Comparison of ENCODE assay signal across 1 cellular context in the genomic region with DNA sequence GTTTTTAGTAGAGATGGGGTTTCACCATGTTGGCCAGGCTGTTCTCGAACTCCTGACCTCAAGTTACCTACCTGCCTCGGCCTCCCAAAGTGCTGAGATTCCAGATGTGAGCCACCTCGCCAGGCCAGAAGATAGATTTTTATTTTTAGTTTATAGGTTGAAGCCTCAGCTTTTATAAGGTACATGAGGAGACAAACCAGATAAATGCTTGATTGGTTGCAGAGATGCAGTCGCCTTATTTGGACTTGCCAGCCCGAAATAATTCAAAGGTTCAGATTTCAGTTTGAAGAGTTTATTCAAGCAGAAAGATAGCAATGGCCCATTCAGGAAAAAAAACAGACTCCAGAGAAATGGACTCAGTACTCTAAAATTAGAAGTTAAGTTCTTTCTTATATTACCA.
TF ChIP-seq lines count a peak whose summit lies in the region.

No MANE protein-coding gene starts in this region.

TF ChIP-seq in WTC11, 78 proteins besides CTCF, POLR2A, EP300 and RAD21 (continued from another document):
- TF ChIP-seq, protein P1, sequence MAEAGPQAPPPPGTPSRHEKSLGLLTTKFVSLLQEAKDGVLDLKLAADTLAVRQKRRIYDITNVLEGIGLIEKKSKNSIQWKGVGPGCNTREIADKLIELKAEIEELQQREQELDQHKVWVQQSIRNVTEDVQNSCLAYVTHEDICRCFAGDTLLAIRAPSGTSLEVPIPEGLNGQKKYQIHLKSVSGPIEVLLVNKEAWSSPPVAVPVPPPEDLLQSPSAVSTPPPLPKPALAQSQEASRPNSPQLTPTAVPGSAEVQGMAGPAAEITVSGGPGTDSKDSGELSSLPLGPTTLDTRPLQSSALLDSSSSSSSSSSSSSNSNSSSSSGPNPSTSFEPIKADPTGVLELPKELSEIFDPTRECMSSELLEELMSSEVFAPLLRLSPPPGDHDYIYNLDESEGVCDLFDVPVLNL (CRISPR knock-in tag; IDR thresholded peaks at IDR 0.05; ENCODE audit: borderline replicate concordance, low read depth), result no peak
- TF ChIP-seq CBFB (CRISPR knock-in tag; IDR thresholded peaks at IDR 0.05; ENCODE audit: low read depth) (no peak), FOXJ3 (CRISPR knock-in tag; IDR thresholded peaks at IDR 0.05; ENCODE audit: borderline replicate concordance) (no peak), FOXP1 (CRISPR knock-in tag; IDR thresholded peaks at IDR 0.05; ENCODE audit: borderline replicate concordance) (no peak), ZBTB21 (CRISPR knock-in tag; IDR thresholded peaks at IDR 0.05; ENCODE audit: borderline replicate concordance) (no peak), ZNF396 (CRISPR knock-in tag; IDR thresholded peaks at IDR 0.05; ENCODE audit: borderline replicate concordance) (no peak), MXD4 (CRISPR knock-in tag; IDR thresholded peaks at IDR 0.05; ENCODE audit: borderline replicate concordance) (no peak), OVOL2 (CRISPR knock-in tag; IDR thresholded peaks at IDR 0.05; ENCODE audit: borderline replicate concordance) (no peak)
- TF ChIP-seq, protein P2, sequence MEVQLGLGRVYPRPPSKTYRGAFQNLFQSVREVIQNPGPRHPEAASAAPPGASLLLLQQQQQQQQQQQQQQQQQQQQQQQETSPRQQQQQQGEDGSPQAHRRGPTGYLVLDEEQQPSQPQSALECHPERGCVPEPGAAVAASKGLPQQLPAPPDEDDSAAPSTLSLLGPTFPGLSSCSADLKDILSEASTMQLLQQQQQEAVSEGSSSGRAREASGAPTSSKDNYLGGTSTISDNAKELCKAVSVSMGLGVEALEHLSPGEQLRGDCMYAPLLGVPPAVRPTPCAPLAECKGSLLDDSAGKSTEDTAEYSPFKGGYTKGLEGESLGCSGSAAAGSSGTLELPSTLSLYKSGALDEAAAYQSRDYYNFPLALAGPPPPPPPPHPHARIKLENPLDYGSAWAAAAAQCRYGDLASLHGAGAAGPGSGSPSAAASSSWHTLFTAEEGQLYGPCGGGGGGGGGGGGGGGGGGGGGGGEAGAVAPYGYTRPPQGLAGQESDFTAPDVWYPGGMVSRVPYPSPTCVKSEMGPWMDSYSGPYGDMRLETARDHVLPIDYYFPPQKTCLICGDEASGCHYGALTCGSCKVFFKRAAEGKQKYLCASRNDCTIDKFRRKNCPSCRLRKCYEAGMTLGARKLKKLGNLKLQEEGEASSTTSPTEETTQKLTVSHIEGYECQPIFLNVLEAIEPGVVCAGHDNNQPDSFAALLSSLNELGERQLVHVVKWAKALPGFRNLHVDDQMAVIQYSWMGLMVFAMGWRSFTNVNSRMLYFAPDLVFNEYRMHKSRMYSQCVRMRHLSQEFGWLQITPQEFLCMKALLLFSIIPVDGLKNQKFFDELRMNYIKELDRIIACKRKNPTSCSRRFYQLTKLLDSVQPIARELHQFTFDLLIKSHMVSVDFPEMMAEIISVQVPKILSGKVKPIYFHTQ (CRISPR knock-in tag; IDR thresholded peaks at IDR 0.05), result no peak
- TF ChIP-seq, protein P3, sequence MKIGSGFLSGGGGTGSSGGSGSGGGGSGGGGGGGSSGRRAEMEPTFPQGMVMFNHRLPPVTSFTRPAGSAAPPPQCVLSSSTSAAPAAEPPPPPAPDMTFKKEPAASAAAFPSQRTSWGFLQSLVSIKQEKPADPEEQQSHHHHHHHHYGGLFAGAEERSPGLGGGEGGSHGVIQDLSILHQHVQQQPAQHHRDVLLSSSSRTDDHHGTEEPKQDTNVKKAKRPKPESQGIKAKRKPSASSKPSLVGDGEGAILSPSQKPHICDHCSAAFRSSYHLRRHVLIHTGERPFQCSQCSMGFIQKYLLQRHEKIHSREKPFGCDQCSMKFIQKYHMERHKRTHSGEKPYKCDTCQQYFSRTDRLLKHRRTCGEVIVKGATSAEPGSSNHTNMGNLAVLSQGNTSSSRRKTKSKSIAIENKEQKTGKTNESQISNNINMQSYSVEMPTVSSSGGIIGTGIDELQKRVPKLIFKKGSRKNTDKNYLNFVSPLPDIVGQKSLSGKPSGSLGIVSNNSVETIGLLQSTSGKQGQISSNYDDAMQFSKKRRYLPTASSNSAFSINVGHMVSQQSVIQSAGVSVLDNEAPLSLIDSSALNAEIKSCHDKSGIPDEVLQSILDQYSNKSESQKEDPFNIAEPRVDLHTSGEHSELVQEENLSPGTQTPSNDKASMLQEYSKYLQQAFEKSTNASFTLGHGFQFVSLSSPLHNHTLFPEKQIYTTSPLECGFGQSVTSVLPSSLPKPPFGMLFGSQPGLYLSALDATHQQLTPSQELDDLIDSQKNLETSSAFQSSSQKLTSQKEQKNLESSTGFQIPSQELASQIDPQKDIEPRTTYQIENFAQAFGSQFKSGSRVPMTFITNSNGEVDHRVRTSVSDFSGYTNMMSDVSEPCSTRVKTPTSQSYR (CRISPR knock-in tag; IDR thresholded peaks at IDR 0.05), result no peak
- TF ChIP-seq, protein P4, sequence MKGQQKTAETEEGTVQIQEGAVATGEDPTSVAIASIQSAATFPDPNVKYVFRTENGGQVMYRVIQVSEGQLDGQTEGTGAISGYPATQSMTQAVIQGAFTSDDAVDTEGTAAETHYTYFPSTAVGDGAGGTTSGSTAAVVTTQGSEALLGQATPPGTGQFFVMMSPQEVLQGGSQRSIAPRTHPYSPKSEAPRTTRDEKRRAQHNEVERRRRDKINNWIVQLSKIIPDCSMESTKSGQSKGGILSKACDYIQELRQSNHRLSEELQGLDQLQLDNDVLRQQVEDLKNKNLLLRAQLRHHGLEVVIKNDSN (CRISPR knock-in tag; IDR thresholded peaks at IDR 0.05), result no peak
- TF ChIP-seq, protein P5, sequence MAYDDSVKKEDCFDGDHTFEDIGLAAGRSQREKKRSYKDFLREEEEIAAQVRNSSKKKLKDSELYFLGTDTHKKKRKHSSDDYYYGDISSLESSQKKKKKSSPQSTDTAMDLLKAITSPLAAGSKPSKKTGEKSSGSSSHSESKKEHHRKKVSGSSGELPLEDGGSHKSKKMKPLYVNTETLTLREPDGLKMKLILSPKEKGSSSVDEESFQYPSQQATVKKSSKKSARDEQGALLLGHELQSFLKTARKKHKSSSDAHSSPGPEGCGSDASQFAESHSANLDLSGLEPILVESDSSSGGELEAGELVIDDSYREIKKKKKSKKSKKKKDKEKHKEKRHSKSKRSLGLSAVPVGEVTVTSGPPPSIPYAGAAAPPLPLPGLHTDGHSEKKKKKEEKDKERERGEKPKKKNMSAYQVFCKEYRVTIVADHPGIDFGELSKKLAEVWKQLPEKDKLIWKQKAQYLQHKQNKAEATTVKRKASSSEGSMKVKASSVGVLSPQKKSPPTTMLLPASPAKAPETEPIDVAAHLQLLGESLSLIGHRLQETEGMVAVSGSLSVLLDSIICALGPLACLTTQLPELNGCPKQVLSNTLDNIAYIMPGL (CRISPR knock-in tag; IDR thresholded peaks at IDR 0.05), result no peak
- TF ChIP-seq, protein P6, sequence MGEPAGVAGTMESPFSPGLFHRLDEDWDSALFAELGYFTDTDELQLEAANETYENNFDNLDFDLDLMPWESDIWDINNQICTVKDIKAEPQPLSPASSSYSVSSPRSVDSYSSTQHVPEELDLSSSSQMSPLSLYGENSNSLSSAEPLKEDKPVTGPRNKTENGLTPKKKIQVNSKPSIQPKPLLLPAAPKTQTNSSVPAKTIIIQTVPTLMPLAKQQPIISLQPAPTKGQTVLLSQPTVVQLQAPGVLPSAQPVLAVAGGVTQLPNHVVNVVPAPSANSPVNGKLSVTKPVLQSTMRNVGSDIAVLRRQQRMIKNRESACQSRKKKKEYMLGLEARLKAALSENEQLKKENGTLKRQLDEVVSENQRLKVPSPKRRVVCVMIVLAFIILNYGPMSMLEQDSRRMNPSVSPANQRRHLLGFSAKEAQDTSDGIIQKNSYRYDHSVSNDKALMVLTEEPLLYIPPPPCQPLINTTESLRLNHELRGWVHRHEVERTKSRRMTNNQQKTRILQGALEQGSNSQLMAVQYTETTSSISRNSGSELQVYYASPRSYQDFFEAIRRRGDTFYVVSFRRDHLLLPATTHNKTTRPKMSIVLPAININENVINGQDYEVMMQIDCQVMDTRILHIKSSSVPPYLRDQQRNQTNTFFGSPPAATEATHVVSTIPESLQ (CRISPR knock-in tag; IDR thresholded peaks at IDR 0.05), result no peak
